In genomic region chr2:182715896-182716664, GRCh38 we compare ENCODE assay signal across 8 cellular contexts. TPM values are rescaled to one million over a fixed set of nuclear protein-coding genes. Genes with fewer than 3 reads are reported as not detected.
A peak's percentile ranks its signal among the peaks of the same experiment; 100 is the strongest.
DNase-seq lines count a peak whose midpoint lies in the region; ATAC-seq and TF ChIP-seq lines count a peak whose summit lies in the region.

DNAJC10 (plus strand) TSS chr2:182716257; CDS start chr2:182718087, 1,830 bp downstream.

- H3K4me1 Mint-ChIP-seq in endothelial cell (ENCODE audit: unreplicated experiment): peaks cover 7% of the 10 kb centered on the region
- H3K4me1 Mint-ChIP-seq in mesothelial cell of epicardium: peaks cover 5% of the 10 kb centered on the region

- TF ChIP-seq CTCF in endothelial cell (IDR thresholded peaks at IDR 0.05; ENCODE audit: unreplicated experiment) (no peak), mesothelial cell of epicardium (IDR thresholded peaks at IDR 0.05; ENCODE audit: unreplicated experiment) (no peak)

- H3K27ac Mint-ChIP-seq in endothelial cell (ENCODE audit: unreplicated experiment): no peak within 1 kb of the TSS
- no peak within 1 kb of the TSS for H3K27ac Mint-ChIP-seq in mesothelial cell of epicardium

- peak; percentile 83 for ATAC-seq in GM19468 (IDR thresholded peaks at IDR 0.05; ENCODE audit: extremely low read depth, unreplicated experiment)

- H3K9me3 Mint-ChIP-seq in endothelial cell (ENCODE audit: unreplicated experiment) (no peaks in the 10 kb centered on the region), mesothelial cell of epicardium (no peaks in the 10 kb centered on the region)

- H3K36me3 Mint-ChIP-seq in endothelial cell (ENCODE audit: low read depth, unreplicated experiment) (no peaks in the 10 kb centered on the region), mesothelial cell of epicardium (peaks cover 2% of the 10 kb centered on the region)

- H3K4me3 Mint-ChIP-seq in endothelial cell (ENCODE audit: unreplicated experiment): no peak within 1 kb of the TSS
- no peak within 1 kb of the TSS for H3K4me3 Mint-ChIP-seq in mesothelial cell of epicardium

- DNase-seq in COR-L47 (lab: John Stamatoyannopoulos, UW) (peak; percentile 88), HS-27A (ENCODE audit: low read depth) (peak; percentile 31), NOMO-1 treated with DMSO at 0.1 percent for 48 hours (lab: John Stamatoyannopoulos, UW; ENCODE audit: unreplicated experiment) (peak; percentile 75), endothelial cell (ENCODE audit: low spot score) (peak; percentile 89), mesothelial cell of epicardium (ENCODE audit: low spot score in 2 of 2, unreplicated experiment in 2 of 2) (peak; percentile 69 to 88)
- peak; percentile 65 for DNase-seq in activated CD8-positive, alpha-beta memory T cell treated with anti-CD3 and anti-CD28 coated beads, Interleukin-2, amount 50 U/mL, for 1 hour (ENCODE audit: extremely low read depth)
- peak; percentile 76 to 77 for DNase-seq in stimulated activated CD8-positive, alpha-beta memory T cell treated with anti-CD3 and anti-CD28 coated beads, Interleukin-15, amount 100 ng/mL, for 48 hours (ENCODE audit: low read depth in 2 of 2)

- H3K27me3 Mint-ChIP-seq in endothelial cell (ENCODE audit: unreplicated experiment): peaks cover 2% of the 10 kb centered on the region
- no peaks in the 10 kb centered on the region for H3K27me3 Mint-ChIP-seq in mesothelial cell of epicardium (ENCODE audit: low read depth)

RNA-seq across cellular contexts. Expression of gene DNAJC10, which starts in this region (rescaled TPM):
- total RNA-seq in endothelial cell (ENCODE audit: unreplicated experiment): 158 TPM
- total RNA-seq in mesothelial cell of epicardium: 140 to 147 TPM (median 141 TPM) in 3 replicates

Comparison
In these comparisons a context has a peak if more than half of its experiments do, and no peak if none do; other contexts are left out.
1. Peak in every context shown above with its lines: DNase-seq and ATAC-seq.
2. DNase-seq: peak in every context shown above with its lines; median percentile 89 in endothelial cell; 88 in COR-L47; 78 in mesothelial cell of epicardium; 76 in stimulated activated CD8-positive, alpha-beta memory T cell treated with anti-CD3 and anti-CD28 coated beads, Interleukin-15, amount 100 ng/mL, for 48 hours; 75 in NOMO-1 treated with DMSO at 0.1 percent for 48 hours; 65 in activated CD8-positive, alpha-beta memory T cell treated with anti-CD3 and anti-CD28 coated beads, Interleukin-2, amount 50 U/mL, for 1 hour; 31 in HS-27A.